8 cellular contexts compared by ENCODE assay signal in genomic region chr20:18507218-18508191, GRCh38. TPM values are rescaled to one million over a fixed set of nuclear protein-coding genes. Genes with fewer than 3 reads are reported as not detected.
DNase-seq lines count a peak whose midpoint lies in the region; ATAC-seq, FAIRE-seq and TF ChIP-seq lines count a peak whose summit lies in the region.

Gene SEC23B (plus strand): TSS chr20:18507940. CDS start chr20:18510836, 2,896 bp downstream.

- FAIRE-seq in endometrium (lab: Jason Lieb, UNC) = peak; percentile 93

- peak within 1 kb of the TSS; percentile 95 for H3K27ac ChIP-seq in OCI-LY3 (ENCODE audit: low read length)
- H3K27ac ChIP-seq in mesodermal cell (ENCODE audit: low read depth, low read length, severe bottlenecking) = peak within 1 kb of the TSS; percentile 96

- peaks cover 23% of the 10 kb centered on the region for H3K36me3 ChIP-seq in OCI-LY3 (replicated peaks; ENCODE audit: low read depth, low read length)
- H3K36me3 ChIP-seq in mesodermal cell (ENCODE audit: control insufficient read depth, insufficient read depth, low read length) = peaks cover 31% of the 10 kb centered on the region

- peaks cover 26% of the 10 kb centered on the region for H3K79me2 ChIP-seq in OCI-LY3 (ENCODE audit: low read length)

- peak within 1 kb of the TSS; percentile 87 for H3K9ac ChIP-seq in OCI-LY3 (ENCODE audit: low read length)

- ATAC-seq in GM21515 (IDR thresholded peaks at IDR 0.05; ENCODE audit: unreplicated experiment) = peak; percentile 91

- H4K20me1 ChIP-seq in OCI-LY3 (ENCODE audit: insufficient read depth, low read length) = no peaks in the 10 kb centered on the region

- H3K4me3 ChIP-seq in OCI-LY3 (ENCODE audit: low read length) (peak within 1 kb of the TSS; percentile 93), mesodermal cell (ENCODE audit: extremely low read depth, insufficient read depth, low read length, poor library complexity, severe bottlenecking) (peak within 1 kb of the TSS; percentile 73)

- DNase-seq in D341Med (ENCODE audit: low spot score) (peak; percentile 96), HuH-7 (ENCODE audit: low spot score) (peak; percentile 99)
- peak; percentile 98 for DNase-seq in activated CD8-positive, alpha-beta memory T cell treated with anti-CD3 and anti-CD28 coated beads, Interleukin-2, amount 50 U/mL, for 48 hours
- DNase-seq in stimulated activated CD8-positive, alpha-beta memory T cell treated with anti-CD3 and anti-CD28 coated beads, Interleukin-15, amount 100 ng/mL, for 4 hours (ENCODE audit: low read depth in 2 of 2) = peak; percentile 94 to 98

- H3K27me3 ChIP-seq in OCI-LY3 (ENCODE audit: low read depth, low read length) = no peaks in the 10 kb centered on the region

- H2AFZ ChIP-seq in OCI-LY3 (ENCODE audit: low read depth, low read length) = peak within 1 kb of the TSS; percentile 92

- H3K4me1 ChIP-seq in OCI-LY3 (ENCODE audit: low read length) (peaks cover 16% of the 10 kb centered on the region), mesodermal cell (ENCODE audit: control insufficient read depth, insufficient read depth, low read length, poor library complexity, severe bottlenecking) (no peaks in the 10 kb centered on the region)

- 0 to 1% methylated on average over 60 to 61 of the region's 69 CpGs for WGBS in mesodermal cell (ENCODE audit: insufficient coverage in 2 of 2), 2 experiments

- H3K4me2 ChIP-seq in OCI-LY3 (ENCODE audit: low read length) = peak within 1 kb of the TSS; percentile 99

- H3K9me3 ChIP-seq in OCI-LY3 (ENCODE audit: insufficient read depth, low read length) (no peaks in the 10 kb centered on the region), mesodermal cell (ENCODE audit: control insufficient read depth, low read length) (no peaks in the 10 kb centered on the region)

- no peak for TF ChIP-seq CTCF in OCI-LY3 (IDR thresholded peaks at IDR 0.05; ENCODE audit: low read depth, low read length)

RNA-seq across cellular contexts. Expression of gene SEC23B, which starts in this region (rescaled TPM):
- 44.1 TPM for polyA plus RNA-seq in mesodermal cell (2013, experiment 1 of 2)
- 37.9 TPM for polyA plus RNA-seq in mesodermal cell (2013, experiment 2 of 2)

Comparison
In these comparisons a context has a peak if more than half of its experiments do, and no peak if none do; other contexts are left out.
1. Peak in every context shown above with its lines: DNase-seq, ATAC-seq, H3K4me3 ChIP-seq and H3K27ac ChIP-seq.